ENCODE assay signal across 22 cellular contexts in genomic region chr12:121516437-121517011, GRCh38.
A peak's percentile ranks its signal among the peaks of the same experiment; 100 is the strongest.
DNase-seq lines count a peak whose midpoint lies in the region; ATAC-seq and TF ChIP-seq lines count a peak whose summit lies in the region.
"Had no signal": no experiment of that assay in that cellular context is flagged by ENCODE, and none has a peak within 500 bp of the region (broad histone marks: within the 10 kb centered on the region; RNA-seq: fewer than 3 reads in every experiment).

No MANE protein-coding gene starts in this region.

- no peak overlapping the region for H4K8ac ChIP-seq in mesendoderm (ENCODE audit: low read depth, low read length)

- no peak overlapping the region for H3K4me3 Mint-ChIP-seq in CD8-positive, alpha-beta memory T cell
- H3K4me3 Mint-ChIP-seq: T-cell had no signal

- CTCF ChIA-PET in CD8-positive, alpha-beta memory T cell (lab: Charles Lee): no interaction called here

- no peak overlapping the region for H3K4ac ChIP-seq in mesendoderm (ENCODE audit: low read depth, low read length)

- no peak overlapping the region for H3K27ac ChIP-seq in CD8-positive, alpha-beta memory T cell (ENCODE audit: low read depth, low read length)
- no peak overlapping the region for H3K27ac ChIP-seq in mesendoderm (ENCODE audit: low read depth, low read length)
- H3K27ac ChIP-seq in osteoblast (ENCODE audit: low read depth, low read length): no peak overlapping the region
- no peak overlapping the region for H3K27ac ChIP-seq in sigmoid colon
- H3K27ac ChIP-seq: A549, SJCRH30 had no signal

- no peak for TF ChIP-seq POLR2A in sigmoid colon (IDR thresholded peaks at IDR 0.05)

- DNase-seq in CD8-positive, alpha-beta memory T cell: no peak
- peak; percentile 61 for DNase-seq in HuH-7.5 (ENCODE audit: low spot score)
- DNase-seq in mesendoderm: peak; percentile 63
- DNase-seq in osteoblast (ENCODE audit: insufficient read length, low spot score, missing footprints): no peak
- DNase-seq in sigmoid colon: no peak
- DNase-seq: BE2C, COR-L47, DND-41, HCEC 1CT, KBM-7, NCI-H1092 treated with DMSO at 0.1 percent for 48 hours, NCI-H1436 treated with DMSO at 0.1 percent for 48 hours, NCI-H2029 treated with DMSO at 0.1 percent for 48 hours, NCI-H2171, NCI-H345, NCI-H524 treated with DMSO at 0.1 percent for 48 hours, NCI-H82, SJCRH30, T-cell had no signal

- H4K5ac ChIP-seq in mesendoderm (ENCODE audit: low read length): no peak overlapping the region

- peaks cover 8% of the 10 kb centered on the region for H3K36me3 ChIP-seq in CD8-positive, alpha-beta memory T cell (ENCODE audit: insufficient read depth, low read length)
- H3K36me3 ChIP-seq in mesendoderm (ENCODE audit: control insufficient read depth, insufficient read depth, low read length): peaks cover 5% of the 10 kb centered on the region
- H3K36me3 ChIP-seq in osteoblast (ENCODE audit: insufficient read depth, low read length): no peaks in the 10 kb centered on the region
- H3K36me3 ChIP-seq in sigmoid colon: peaks cover 0 to 33% (median 2%) of the 10 kb centered on the region in 4 donors

- no CpG with 5 or more reads among the region's 10 CpGs for WGBS in mesendoderm (ENCODE audit: extremely low coverage, insufficient coverage, low lambda C conversion rate)
- WGBS in sigmoid colon, 2 donors: 94 to 95% methylated on average over 10 of the region's 10 CpGs

- no peak for ATAC-seq in HG02973 (IDR thresholded peaks at IDR 0.05; ENCODE audit: unreplicated experiment)
- ATAC-seq: A549, T-cell had no signal

- peaks cover 0 to 57% (median 6%) of the 10 kb centered on the region in 3 donors for H3K36me3 Mint-ChIP-seq in CD8-positive, alpha-beta memory T cell

- H3K79me1 ChIP-seq in mesendoderm (ENCODE audit: low read length): peaks cover 8% of the 10 kb centered on the region

- no peaks in the 10 kb centered on the region for H4K20me1 ChIP-seq in osteoblast (ENCODE audit: insufficient read depth, low read length)

- no peak for TF ChIP-seq CTCF in osteoblast (IDR thresholded peaks at IDR 0.05; ENCODE audit: extremely low read depth, low read depth, low read length)
- TF ChIP-seq CTCF in sigmoid colon (IDR thresholded peaks at IDR 0.05): no peak

- H3K4me1 ChIP-seq in CD8-positive, alpha-beta memory T cell (ENCODE audit: insufficient read depth, low read length): peaks cover 4% of the 10 kb centered on the region
- H3K4me1 ChIP-seq in mesendoderm (ENCODE audit: control insufficient read depth, low read depth, low read length): no peaks in the 10 kb centered on the region
- H3K4me1 ChIP-seq in osteoblast (ENCODE audit: insufficient read depth, low read length): no peaks in the 10 kb centered on the region
- peaks cover 0 to 7% (median 0%) of the 10 kb centered on the region in 4 donors for H3K4me1 ChIP-seq in sigmoid colon
- H3K4me1 ChIP-seq: SJCRH30 had no signal

- no peaks in the 10 kb centered on the region for H3K27me3 Mint-ChIP-seq in CD8-positive, alpha-beta memory T cell
- H3K27me3 Mint-ChIP-seq: T-cell had no signal

- H3K27me3 ChIP-seq in CD8-positive, alpha-beta memory T cell (ENCODE audit: insufficient read depth, low read length, poor library complexity, severe bottlenecking): no peaks in the 10 kb centered on the region
- H3K27me3 ChIP-seq in mesendoderm (ENCODE audit: insufficient read depth, low read length, poor library complexity) (no peaks in the 10 kb centered on the region), osteoblast (ENCODE audit: insufficient read depth, low read length) (no peaks in the 10 kb centered on the region), sigmoid colon (no peaks in the 10 kb centered on the region)
- H3K27me3 ChIP-seq: BE2C, SJCRH30 had no signal

- H3K4me2 ChIP-seq in mesendoderm (ENCODE audit: low read length): no peak overlapping the region
- H3K4me2 ChIP-seq in osteoblast (ENCODE audit: insufficient read depth, low read length): no peak overlapping the region
- H3K4me2 ChIP-seq: A549 had no signal

- H2BK120ac ChIP-seq in mesendoderm (ENCODE audit: low read depth, low read length): no peak overlapping the region

- H2BK5ac ChIP-seq in mesendoderm (ENCODE audit: low read length): no peak overlapping the region

- no peak for TF ChIP-seq EP300 in sigmoid colon (IDR thresholded peaks at IDR 0.05)

- intact Hi-C loops in sigmoid colon (cut with DNase I): no loop called here

- H3K27ac Mint-ChIP-seq in CD8-positive, alpha-beta memory T cell: peak overlapping the region in 5 of 8 donors; percentile 75 to 92 (median 80)

- no peak overlapping the region for H2AFZ ChIP-seq in osteoblast (ENCODE audit: low read length)

- no peaks in the 10 kb centered on the region for H3K9me3 Mint-ChIP-seq in CD8-positive, alpha-beta memory T cell
- H3K9me3 Mint-ChIP-seq: T-cell had no signal

- peaks cover 6 to 19% (median 15%) of the 10 kb centered on the region in 3 donors for H3K4me1 Mint-ChIP-seq in CD8-positive, alpha-beta memory T cell

- POLR2A ChIA-PET in CD8-positive, alpha-beta memory T cell (lab: Charles Lee): interaction anchor here (0.7 kb wide), 1 partner anchor 287 kb away, joined by 3 read pairs; the partner anchor contains the start of gene SETD1B

- H3K18ac ChIP-seq in mesendoderm (ENCODE audit: low read length): no peak overlapping the region

- H2BK15ac ChIP-seq in mesendoderm (replicated peaks; ENCODE audit: low read depth): no peak overlapping the region

- H3K79me2 ChIP-seq in mesendoderm (ENCODE audit: control insufficient read depth, insufficient read depth, low read length) (no peaks in the 10 kb centered on the region), osteoblast (ENCODE audit: insufficient read depth, low read length) (no peaks in the 10 kb centered on the region)

- no peak overlapping the region for H2AK5ac ChIP-seq in mesendoderm (ENCODE audit: low read length)

- H3K9ac ChIP-seq in mesendoderm (ENCODE audit: low read length): no peak overlapping the region

- H3K9me3 ChIP-seq in CD8-positive, alpha-beta memory T cell (ENCODE audit: low read length): no peaks in the 10 kb centered on the region
- H3K9me3 ChIP-seq in iPS-18c (ENCODE audit: control insufficient read depth, insufficient read depth, low read length) (peaks cover 2% of the 10 kb centered on the region), osteoblast (ENCODE audit: low read depth, low read length) (no peaks in the 10 kb centered on the region), sigmoid colon (no peaks in the 10 kb centered on the region)
- H3K9me3 ChIP-seq: A549, BE2C, SJCRH30 had no signal

- no peak overlapping the region for H3K23ac ChIP-seq in mesendoderm (ENCODE audit: low read length)

- no peak overlapping the region for H3K4me3 ChIP-seq in CD8-positive, alpha-beta memory T cell (ENCODE audit: low read length)
- 0 out of 2 replicates have a peak overlapping the region, but pooled peaks have one; percentile 3 for H3K4me3 ChIP-seq in iPS-18c (ENCODE audit: insufficient read depth, low read depth, low read length)
- H3K4me3 ChIP-seq in mesendoderm (ENCODE audit: low read length): no peak overlapping the region
- H3K4me3 ChIP-seq in osteoblast (ENCODE audit: insufficient read depth, low read length): no peak overlapping the region
- no peak overlapping the region for H3K4me3 ChIP-seq in sigmoid colon
- H3K4me3 ChIP-seq: A549, SJCRH30 had no signal

- no peak overlapping the region for H3K56ac ChIP-seq in mesendoderm (ENCODE audit: low read length)

Comparison
In these comparisons a context has a peak if more than half of its experiments do, and no peak if none do; other contexts are left out.
1. DNase-seq: peak in HuH-7.5 (single experiment) and mesendoderm (single experiment); none in CD8-positive, alpha-beta memory T cell (0 of 5), osteoblast (single experiment) and sigmoid colon (single experiment).